In genomic region chr1:205517763-205518162, GRCh38 we compare ENCODE assay signal across 19 cellular contexts.
"Had no signal": no experiment of that assay in that cellular context is flagged by ENCODE, and none has a peak within 500 bp of the region (broad histone marks: within the 10 kb centered on the region; RNA-seq: fewer than 3 reads in every experiment).

No MANE protein-coding gene starts in this region.

- ATAC-seq: activated T-cell treated with anti-CD3 and anti-CD28 coated beads, Interleukin-2, amount 50 U/mL, for 72 hours; foreskin keratinocyte; mucosa of descending colon had no signal

- H3K27me3 Mint-ChIP-seq: activated CD4-positive, alpha-beta T cell treated with anti-CD3 and anti-CD28 coated beads, Interleukin-2, amount 10 ng/mL, durations not matched to agents 24 days and 14 days; stimulated activated naive CD8-positive, alpha-beta T cell treated with anti-CD3 and anti-CD28 coated beads, Interleukin-15, Interleukin-2, amounts not matched to agents 100 ng/mL and 50 ng/mL, for 24 hours had no signal

- H3K27ac Mint-ChIP-seq: activated CD4-positive, alpha-beta memory T cell treated with anti-CD3 and anti-CD28 coated beads, Interleukin-2, amount 10 ng/mL, durations not matched to agents 7 days and 5 days; activated CD4-positive, alpha-beta T cell treated with anti-CD3 and anti-CD28 coated beads, Interleukin-2, amount 10 ng/mL, durations not matched to agents 24 days and 14 days; activated naive CD4-positive, alpha-beta T cell treated with anti-CD3 and anti-CD28 coated beads, Interleukin-2, amount 10 ng/mL, durations not matched to agents 7 days and 5 days; activated T-cell treated with anti-CD3 and anti-CD28 coated beads, Interleukin-2, amount 50 U/mL, for 72 hours; dendritic cell treated with granulocyte-macrophage colony-stimulating factor and Interleukin-4, amounts not matched to agents 40 ng/mL and 50 ng/mL, for 4 days; memory B cell; neural progenitor cell; stimulated activated naive CD8-positive, alpha-beta T cell treated with anti-CD3 and anti-CD28 coated beads, Interleukin-15, Interleukin-2, amounts not matched to agents 100 ng/mL and 50 ng/mL, for 24 hours had no signal

- H3K4me3 Mint-ChIP-seq: activated CD4-positive, alpha-beta memory T cell treated with anti-CD3 and anti-CD28 coated beads, Interleukin-2, amount 10 ng/mL, durations not matched to agents 7 days and 5 days; activated CD4-positive, alpha-beta T cell treated with anti-CD3 and anti-CD28 coated beads, Interleukin-2, amount 10 ng/mL, durations not matched to agents 24 days and 14 days; activated naive CD4-positive, alpha-beta T cell treated with anti-CD3 and anti-CD28 coated beads, Interleukin-2, amount 10 ng/mL, durations not matched to agents 7 days and 5 days; activated T-cell treated with anti-CD3 and anti-CD28 coated beads, Interleukin-2, amount 50 U/mL, for 72 hours; dendritic cell treated with granulocyte-macrophage colony-stimulating factor and Interleukin-4, amounts not matched to agents 40 ng/mL and 50 ng/mL, for 4 days; memory B cell; neural progenitor cell; stimulated activated naive CD8-positive, alpha-beta T cell treated with anti-CD3 and anti-CD28 coated beads, Interleukin-15, Interleukin-2, amounts not matched to agents 100 ng/mL and 50 ng/mL, for 24 hours had no signal

- H3K4me1 ChIP-seq: foreskin keratinocyte, neural progenitor cell had no signal

- H3K9me3 ChIP-seq: mucosa of descending colon, prostate gland, tibial nerve had no signal

- H3K36me3 Mint-ChIP-seq: activated naive CD4-positive, alpha-beta T cell treated with anti-CD3 and anti-CD28 coated beads, Interleukin-2, amount 10 ng/mL, durations not matched to agents 7 days and 5 days; memory B cell; naive B cell had no signal

- H3K4me1 Mint-ChIP-seq: activated CD4-positive, alpha-beta memory T cell treated with anti-CD3 and anti-CD28 coated beads, Interleukin-2, amount 10 ng/mL, durations not matched to agents 7 days and 5 days; activated CD4-positive, alpha-beta T cell treated with anti-CD3 and anti-CD28 coated beads, Interleukin-2, amount 10 ng/mL, durations not matched to agents 24 days and 14 days; activated naive CD4-positive, alpha-beta T cell treated with anti-CD3 and anti-CD28 coated beads, Interleukin-2, amount 10 ng/mL, durations not matched to agents 7 days and 5 days had no signal

- DNase-seq: activated CD4-positive, alpha-beta memory T cell treated with anti-CD3 and anti-CD28 coated beads, Interleukin-2, amount 10 ng/mL, durations not matched to agents 7 days and 5 days; activated CD4-positive, alpha-beta T cell treated with anti-CD3 and anti-CD28 coated beads, Interleukin-2, amount 10 ng/mL, durations not matched to agents 24 days and 14 days; activated CD4-positive, CD25-positive, alpha-beta regulatory T cell; activated effector memory CD4-positive, alpha-beta T cell treated with Interleukin-2 at 50 U/mL for 16 hours; activated naive CD4-positive, alpha-beta T cell treated with anti-CD3 and anti-CD28 coated beads, Interleukin-2, amount 10 ng/mL, durations not matched to agents 7 days and 5 days; activated T-cell treated with anti-CD3 and anti-CD28 coated beads, Interleukin-2, amount 50 U/mL, for 72 hours; effector CD8-positive, alpha-beta T cell; foreskin keratinocyte; kidney glomerular epithelial cell; mucosa of descending colon; naive B cell; T1000 had no signal

- H3K4me3 ChIP-seq: cardiac muscle cell, mucosa of descending colon, neural progenitor cell, prostate gland, tibial nerve had no signal

- H3K27me3 ChIP-seq: cardiac muscle cell, foreskin keratinocyte, neural progenitor cell, tibial nerve had no signal

- H3K9me3 Mint-ChIP-seq: activated CD4-positive, alpha-beta memory T cell treated with anti-CD3 and anti-CD28 coated beads, Interleukin-2, amount 10 ng/mL, durations not matched to agents 7 days and 5 days; activated CD4-positive, alpha-beta T cell treated with anti-CD3 and anti-CD28 coated beads, Interleukin-2, amount 10 ng/mL, durations not matched to agents 24 days and 14 days; activated naive CD4-positive, alpha-beta T cell treated with anti-CD3 and anti-CD28 coated beads, Interleukin-2, amount 10 ng/mL, durations not matched to agents 7 days and 5 days; activated T-cell treated with anti-CD3 and anti-CD28 coated beads, Interleukin-2, amount 50 U/mL, for 72 hours; dendritic cell treated with granulocyte-macrophage colony-stimulating factor and Interleukin-4, amounts not matched to agents 40 ng/mL and 50 ng/mL, for 4 days; memory B cell; naive B cell; neural progenitor cell; stimulated activated naive CD8-positive, alpha-beta T cell treated with anti-CD3 and anti-CD28 coated beads, Interleukin-15, Interleukin-2, amounts not matched to agents 100 ng/mL and 50 ng/mL, for 24 hours had no signal

- H3K27ac ChIP-seq: cardiac muscle cell, foreskin keratinocyte, neural progenitor cell, prostate gland, tibial nerve had no signal
